ENCODE assay signal across 22 cellular contexts in the genomic region with DNA sequence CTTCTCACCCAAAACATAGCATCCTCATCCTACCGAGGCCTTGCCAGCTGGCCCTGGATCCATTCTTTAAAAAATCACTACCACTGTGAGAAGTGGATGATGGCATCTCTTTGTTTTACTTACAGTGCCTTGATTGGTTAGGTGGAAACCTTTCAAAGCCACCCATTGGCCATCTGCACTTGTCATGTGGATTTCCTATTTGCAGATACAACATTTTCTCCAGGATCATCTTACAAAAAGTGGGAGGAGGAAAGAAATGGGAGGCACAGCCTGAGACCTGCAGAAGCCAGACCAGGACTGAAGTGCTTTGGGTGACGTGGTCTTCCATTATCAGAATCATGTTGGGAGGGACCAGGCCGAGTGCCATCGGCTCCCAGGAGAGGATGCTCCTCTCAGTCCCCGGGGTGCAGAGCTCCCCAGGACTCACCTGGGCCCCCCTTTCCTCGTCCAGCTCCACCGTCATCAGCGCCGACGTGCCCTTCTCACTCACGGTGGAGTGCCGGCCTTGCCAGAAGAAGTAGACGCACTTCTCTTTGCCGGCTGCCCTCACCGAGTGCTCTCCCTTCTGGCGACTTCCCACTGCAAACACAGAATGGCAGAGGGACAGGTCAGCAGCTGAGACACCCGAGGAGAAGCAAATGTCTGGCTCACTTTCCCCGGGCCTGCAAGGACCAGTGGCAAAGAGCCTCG.
DNase-seq lines count a peak whose midpoint lies in the region; ATAC-seq and TF ChIP-seq lines count a peak whose summit lies in the region.
"Had no signal": no experiment of that assay in that cellular context is flagged by ENCODE, and none has a peak within 500 bp of the region (broad histone marks: within the 10 kb centered on the region; RNA-seq: fewer than 3 reads in every experiment).

No MANE protein-coding gene starts in this region.

- peaks cover 35% of the 10 kb centered on the region for H3K4me1 ChIP-seq in vagina
- H3K4me1 ChIP-seq: upper lobe of right lung had no signal

- peaks cover 65% of the 10 kb centered on the region for H3K36me3 Mint-ChIP-seq in nephron progenitor cell (ENCODE audit: low read depth)
- H3K36me3 Mint-ChIP-seq: naive B cell had no signal

- no peaks in the 10 kb centered on the region for H3K9me3 ChIP-seq in vagina
- H3K9me3 ChIP-seq: adrenal gland, upper lobe of right lung had no signal

- DNase-seq in Right ventricle myocardium inferior (ENCODE audit: missing footprints), result no peak
- no peak for DNase-seq in cardiac septum (ENCODE audit: low spot score)
- peak; percentile 27 for DNase-seq in glomerular visceral epithelial cell (ENCODE audit: extremely low spot score)
- no peak for DNase-seq in nephron progenitor cell
- no peak for DNase-seq in vagina (ENCODE audit: extremely low spot score in 2 of 2)
- no peak for DNase-seq in stimulated activated CD4-positive, alpha-beta T cell treated with anti-CD3 and anti-CD28 coated beads, Interleukin-15, amount 100 ng/mL, for 24 hours
- DNase-seq: activated effector memory CD4-positive, alpha-beta T cell treated with Interleukin-2 at 50 U/mL for 16 hours; DMS79; effector memory CD4-positive, alpha-beta T cell; KG1; naive B cell; NCI-H1092; NCI-H226; SHP77 treated with DMSO at 0.1 percent for 48 hours; stimulated activated naive CD4-positive, alpha-beta T cell treated with Interleukin-2 at 50 U/mL for 16 hours; upper lobe of right lung had no signal

- TF ChIP-seq CTCF in nephron progenitor cell (IDR thresholded peaks at IDR 0.05) (no peak), vagina (IDR thresholded peaks at IDR 0.05) (no peak)

- H3K36me3 ChIP-seq in vagina, result peaks cover 0 to 48% of the 10 kb centered on the region in 2 donors

- H3K27me3 Mint-ChIP-seq in nephron progenitor cell (ENCODE audit: low read depth, poor library complexity), result no peaks in the 10 kb centered on the region
- H3K27me3 Mint-ChIP-seq: central memory CD8-positive, alpha-beta T cell; naive B cell had no signal

- H3K9me3 Mint-ChIP-seq in nephron progenitor cell, result no peaks in the 10 kb centered on the region
- H3K9me3 Mint-ChIP-seq: central memory CD8-positive, alpha-beta T cell had no signal

- peak; percentile 33 for ATAC-seq in Right ventricle myocardium inferior
- no peak for ATAC-seq in HG02938 (IDR thresholded peaks at IDR 0.05; ENCODE audit: unreplicated experiment)
- no peak for ATAC-seq in HG02981 (IDR thresholded peaks at IDR 0.05; ENCODE audit: unreplicated experiment)
- ATAC-seq: activated CD4-positive, CD25-positive, alpha-beta regulatory T cell treated with anti-CD3 and anti-CD28 coated beads, Interleukin-2, amount 50 U/mL, for 24 hours had no signal

- no peak for TF ChIP-seq POLR2A in vagina (IDR thresholded peaks at IDR 0.05)

- H3K27me3 ChIP-seq in vagina, result no peaks in the 10 kb centered on the region
- H3K27me3 ChIP-seq: adrenal gland, upper lobe of right lung had no signal

- peaks cover 29% of the 10 kb centered on the region for H3K4me1 Mint-ChIP-seq in nephron progenitor cell
- H3K4me1 Mint-ChIP-seq: naive B cell had no signal

- intact Hi-C loops in Right ventricle myocardium inferior (cut with DNase I) (no loop called here), cardiac septum (cut with DNase I) (no loop called here), vagina (cut with DNase I) (no loop called here)

- no peak overlapping the region for H3K4me3 Mint-ChIP-seq in nephron progenitor cell
- H3K4me3 Mint-ChIP-seq: central memory CD8-positive, alpha-beta T cell had no signal

- H3K27ac ChIP-seq in vagina, result peak overlapping the region; percentile 53
- H3K27ac ChIP-seq: C4-2B, upper lobe of right lung had no signal

- peak overlapping the region; percentile 49 for H3K27ac Mint-ChIP-seq in nephron progenitor cell

- H3K4me3 ChIP-seq in vagina, result no peak overlapping the region
- H3K4me3 ChIP-seq: adrenal gland, upper lobe of right lung had no signal
